3 cellular contexts compared by ENCODE assay signal in the genomic region with DNA sequence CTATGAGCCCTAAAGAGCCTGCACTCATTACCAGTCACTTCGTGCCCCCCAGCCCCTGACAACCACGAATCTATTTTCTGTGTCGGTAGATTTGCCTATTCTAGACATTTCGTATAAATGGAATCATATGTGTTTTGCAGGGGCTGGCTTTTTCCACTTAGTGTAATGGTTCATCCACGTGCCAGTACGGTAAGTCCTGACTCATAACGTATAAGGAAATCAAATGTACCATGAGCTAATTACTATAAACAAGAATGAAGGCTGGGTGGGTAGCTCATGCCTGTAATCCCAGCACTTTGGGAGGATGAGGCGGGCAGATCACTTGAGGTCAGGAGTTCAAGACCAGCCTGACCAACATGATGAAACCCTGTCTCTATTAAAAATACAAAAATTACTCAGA. TPM values are rescaled to one million over a fixed set of nuclear protein-coding genes. Genes with fewer than 3 reads are reported as not detected.
"Had no signal": no experiment of that assay in that cellular context is flagged by ENCODE, and none has a peak within 500 bp of the region (broad histone marks: within the 10 kb centered on the region; RNA-seq: fewer than 3 reads in every experiment).

No MANE protein-coding gene starts in this region.

RNA-seq across cellular contexts. Expression of a gene that starts 17.9 kb away (rescaled TPM):
- total RNA-seq: SJSA1; T-helper 1 cell treated with Interleukin-12 subunit alpha and Interleukin-12 subunit beta and Interleukin-4 antibody, amounts not matched to agents 30 ng/mL and 1 ng/mL, for 36 hours had no signal

RNA-seq across cellular contexts. Expression of a gene that starts 31.8 kb away (rescaled TPM):
- total RNA-seq: cardiac muscle cell, SJSA1 had no signal
